ENCODE assay signal across 21 cellular contexts in the genomic region with DNA sequence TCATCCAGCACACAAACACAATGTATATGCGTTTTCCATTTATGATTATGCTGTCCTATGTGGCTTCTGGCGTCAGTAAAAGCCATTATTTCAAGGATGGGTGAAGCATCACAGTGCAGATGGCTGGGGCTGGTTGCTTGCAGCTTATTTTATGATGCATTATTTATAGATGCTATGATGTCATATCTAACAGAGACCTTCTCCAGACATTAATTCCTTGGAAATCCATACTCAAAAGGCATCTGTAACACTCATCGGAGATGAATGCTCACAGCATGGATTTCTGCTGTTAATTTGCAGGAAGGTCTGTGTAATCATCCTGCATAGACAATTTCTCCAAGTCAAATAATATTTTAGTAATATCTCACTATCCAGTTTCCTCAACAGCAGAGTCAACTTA. TPM values are rescaled to one million over a fixed set of nuclear protein-coding genes. Genes with fewer than 3 reads are reported as not detected.
DNase-seq lines count a peak whose midpoint lies in the region; ATAC-seq, FAIRE-seq and TF ChIP-seq lines count a peak whose summit lies in the region.
"Had no signal": no experiment of that assay in that cellular context is flagged by ENCODE, and none has a peak within 500 bp of the region (broad histone marks: within the 10 kb centered on the region; RNA-seq: fewer than 3 reads in every experiment).

No MANE protein-coding gene starts in this region.

- in situ Hi-C loops in HepG2 (cut with HindIII; ENCODE audit: extremely low pct_ligation_motif_present, low pct_unique_long_range_greater_than_20kb): loop anchor here (25.0 kb wide), 1 partner anchor 348 kb away; a partner anchor contains a TSS
- in situ Hi-C loops in transverse colon (cut with MboI; ENCODE audit: low pct_ligation_motif_present in 1 of 4, low pct_unique_long_range_greater_than_20kb in 1 of 4, low sequenced_read_pairs in 3 of 4): no loop called here

- H3K9me3 ChIP-seq in HepG2 (ENCODE audit: low read length) (no peaks in the 10 kb centered on the region), right lobe of liver (no peaks in the 10 kb centered on the region), transverse colon (no peaks in the 10 kb centered on the region)
- H3K9me3 ChIP-seq: MG63, right atrium auricular region, tibial nerve had no signal

- no peak overlapping the region for H2AFZ ChIP-seq in HepG2 (ENCODE audit: low read length)

- DNase-seq in HepG2 (ENCODE audit: low spot score): no peak
- no peak for DNase-seq in right lobe of liver
- no peak for DNase-seq in T-cell
- DNase-seq in fibroblast of peridontal ligament (ENCODE audit: extremely low read depth): peak; percentile 57
- no peak for DNase-seq in transverse colon
- DNase-seq in NCI-H526 treated with DMSO at 0.1 percent for 48 hours (lab: John Stamatoyannopoulos, UW): no peak
- DNase-seq: activated CD4-positive, alpha-beta T cell treated with anti-CD3 and anti-CD28 coated beads for 48 hours; DMS53; HCEC 1CT; kidney glomerular epithelial cell; MG63; NCI-H187; NCI-H446 treated with DMSO at 0.1 percent for 48 hours; Right ventricle myocardium superior; stimulated activated CD4-positive, alpha-beta T cell treated with anti-CD3 and anti-CD28 coated beads, Interleukin-4, amount 100 ng/mL, for 24 hours had no signal

- peaks cover 90% of the 10 kb centered on the region in 3 donors for H3K4me1 Mint-ChIP-seq in T-cell

- TF ChIP-seq POLR2A in HepG2 (IDR thresholded peaks at IDR 0.05; ENCODE audit: insufficient read depth in 1 of 2, low read depth in 2 of 2, low read length in 2 of 2): no peak
- TF ChIP-seq POLR2A in right lobe of liver (IDR thresholded peaks at IDR 0.05): no peak
- TF ChIP-seq POLR2A in transverse colon (IDR thresholded peaks at IDR 0.05): no peak

- peaks cover 4 to 18% of the 10 kb centered on the region in 2 experiments; a peak in 3 of 5 replicates for H3K27me3 ChIP-seq in HepG2 (ENCODE audit: control insufficient read depth in 1 of 2, insufficient read depth in 2 of 2, low read length in 2 of 2)
- no peaks in the 10 kb centered on the region for H3K27me3 ChIP-seq in right lobe of liver
- H3K27me3 ChIP-seq in transverse colon: no peaks in the 10 kb centered on the region
- H3K27me3 ChIP-seq: MG63, right atrium auricular region, tibial nerve had no signal

- TF ChIP-seq EP300 in HepG2 (IDR thresholded peaks at IDR 0.05; ENCODE audit: low read depth in 2 of 2, low read length in 2 of 2): no peak
- no peak for TF ChIP-seq EP300 in HepG2 (CRISPR knock-in tag; IDR thresholded peaks at IDR 0.05; ENCODE audit: borderline replicate concordance)
- TF ChIP-seq EP300 in transverse colon (IDR thresholded peaks at IDR 0.05; ENCODE audit: low read depth): no peak

- H3K4me1 ChIP-seq in HepG2 (ENCODE audit: insufficient read depth, low read length) (peaks cover 38% of the 10 kb centered on the region), right lobe of liver (no peaks in the 10 kb centered on the region), transverse colon (peaks cover 29 to 92% (median 47%) of the 10 kb centered on the region in 4 donors)
- H3K4me1 ChIP-seq: right atrium auricular region had no signal

- FAIRE-seq in HepG2 (lab: Jason Lieb, UNC): no peak

- CTCF ChIA-PET in HepG2 (lab: Yijun Ruan, JAX; ENCODE audit: low intra/inter-chr PET ratio, low total read pairs): no interaction called here
- CTCF ChIA-PET in T-cell (lab: Charles Lee): no interaction called here

- peak overlapping the region; percentile 96 to 98 for H3K27ac Mint-ChIP-seq in T-cell
- H3K27ac Mint-ChIP-seq: B cell had no signal

- H3K27ac ChIP-seq in HepG2 (ENCODE audit: extremely low read length, insufficient read depth, low read length) (no peak overlapping the region), right lobe of liver (no peak overlapping the region), transverse colon (peak overlapping the region; percentile 86 to 95 (median 91))
- H3K27ac ChIP-seq: cardiac muscle cell, right atrium auricular region had no signal

- no TSS peak for BruUV-seq in HepG2 (replicated peaks; lab: Mats Ljungman, UMichigan)

- TF ChIP-seq RAD21 in HepG2 (CRISPR knock-in tag; IDR thresholded peaks at IDR 0.05): no peak

- H3K9ac ChIP-seq in HepG2 (ENCODE audit: insufficient read depth, low read depth, low read length): no peak overlapping the region

- H3K9me3 Mint-ChIP-seq in T-cell: no peaks in the 10 kb centered on the region

- no peaks in the 10 kb centered on the region for H3K27me3 Mint-ChIP-seq in T-cell
- H3K27me3 Mint-ChIP-seq: B cell had no signal

- peak overlapping the region; percentile 35 to 85 (median 83) for H3K4me3 Mint-ChIP-seq in T-cell
- H3K4me3 Mint-ChIP-seq: B cell had no signal

- no peaks in the 10 kb centered on the region for H3K36me3 ChIP-seq in HepG2 (replicated peaks in 1 of 2; ENCODE audit: control insufficient read depth in 1 of 2, insufficient read depth in 2 of 2, low read length in 2 of 2)
- no peaks in the 10 kb centered on the region for H3K36me3 ChIP-seq in right lobe of liver
- H3K36me3 ChIP-seq in transverse colon: no peaks in the 10 kb centered on the region
- H3K36me3 ChIP-seq: cardiac muscle cell, MG63, right atrium auricular region, tibial nerve had no signal

- H3K79me2 ChIP-seq in HepG2 (ENCODE audit: insufficient read depth, low read length): no peaks in the 10 kb centered on the region

- no peak overlapping the region for H3K4me2 ChIP-seq in HepG2 (ENCODE audit: low read depth, low read length)

- no peak for TF ChIP-seq CTCF in HepG2 (CRISPR knock-in tag; IDR thresholded peaks at IDR 0.05)
- TF ChIP-seq CTCF in right lobe of liver (IDR thresholded peaks at IDR 0.05): no peak
- TF ChIP-seq CTCF in transverse colon (IDR thresholded peaks at IDR 0.05): no peak

- no peak for ATAC-seq in HepG2
- no peak for ATAC-seq in right lobe of liver
- ATAC-seq in T-cell (replicated peaks in 1 of 4): no peak
- no peak for ATAC-seq in GM21526 (IDR thresholded peaks at IDR 0.05; ENCODE audit: low FRiP score, unreplicated experiment)
- ATAC-seq in HG02759 (IDR thresholded peaks at IDR 0.05; ENCODE audit: unreplicated experiment): no peak

- 60% methylated on average over 3 of the region's 3 CpGs for WGBS in HepG2 (ENCODE audit: low lambda C conversion rate)
- 80% methylated on average over 3 of the region's 3 CpGs for WGBS in right lobe of liver (ENCODE audit: insufficient coverage, low coverage, low lambda C conversion rate, missing lambda C conversion rate)
- 70 to 76% methylated on average over 3 of the region's 3 CpGs for WGBS in transverse colon (ENCODE audit: low coverage in 1 of 2), 2 donors

- no peak overlapping the region for H3K4me3 ChIP-seq in HepG2 (replicated peaks in 1 of 3; ENCODE audit: insufficient read depth in 1 of 3, low read depth in 2 of 3, low read length in 3 of 3)
- no peak overlapping the region for H3K4me3 ChIP-seq in right lobe of liver
- H3K4me3 ChIP-seq in transverse colon: no peak overlapping the region
- H3K4me3 ChIP-seq: cardiac muscle cell, MG63, right atrium auricular region, tibial nerve had no signal

- POLR2A ChIA-PET in HepG2 (lab: Yijun Ruan, JAX): no interaction called here
- POLR2A ChIA-PET in T-cell (lab: Charles Lee): no interaction called here

- H4K20me1 ChIP-seq in HepG2 (ENCODE audit: insufficient read depth, low read length): no peaks in the 10 kb centered on the region

- intact Hi-C loops in HepG2 (cut with micrococcal nuclease; ENCODE audit: unreplicated experiment) (no loop called here), right lobe of liver (cut with DNase I) (no loop called here), transverse colon (cut with DNase I; ENCODE audit: low total_unique reads) (no loop called here)

- H3K36me3 Mint-ChIP-seq in T-cell: peaks cover 22% of the 10 kb centered on the region

TF ChIP-seq in HepG2, 621 proteins besides CTCF, POLR2A, EP300 and RAD21:
- TF ChIP-seq ZNF572 (CRISPR knock-in tag; IDR thresholded peaks at IDR 0.05) (no peak), ZNF562 (CRISPR knock-in tag; IDR thresholded peaks at IDR 0.05; ENCODE audit: borderline replicate concordance) (no peak), ZKSCAN5 (CRISPR knock-in tag; IDR thresholded peaks at IDR 0.05) (no peak), NFE2L1 (CRISPR knock-in tag; IDR thresholded peaks at IDR 0.05; ENCODE audit: borderline replicate concordance) (no peak), MEIS1 (CRISPR knock-in tag; IDR thresholded peaks at IDR 0.05; ENCODE audit: borderline replicate concordance) (no peak), ATF7 (IDR thresholded peaks at IDR 0.05) (peak; percentile 44; the same call in 1 of the 2 replicates), ATF7 (CRISPR knock-in tag; IDR thresholded peaks at IDR 0.05) (no peak), ATF1 (CRISPR knock-in tag; IDR thresholded peaks at IDR 0.05) (no peak)

RNA-seq across cellular contexts. Expression of a gene that starts 7.2 kb away (rescaled TPM):
- 1.1 and 1.7 TPM in 2 replicates for total RNA-seq in HepG2 (2016; rRNA removed; fragmentation: Illumina TruSeq; extraction: Trizol)
- 2.3 and 4.0 TPM in 2 replicates for total RNA-seq in HepG2 (2016; cell fraction: cytosol; rRNA removed; fragmentation: Illumina TruSeq; extraction: Trizol; ENCODE audit: low read depth)
- 1.3 and 2.0 TPM in 2 replicates for total RNA-seq in HepG2 (2016; cell fraction: insoluble cytoplasmic fraction; rRNA removed; fragmentation: Illumina TruSeq; extraction: Trizol)
- 2.3 and 2.4 TPM in 2 replicates for total RNA-seq in HepG2 (2016; cell fraction: membrane; rRNA removed; fragmentation: Illumina TruSeq; extraction: Trizol)
- 0.78 and 1.1 TPM in 2 replicates for total RNA-seq in HepG2 (2016; cell fraction: nucleus; rRNA removed; fragmentation: Illumina TruSeq; extraction: Trizol)
- polyA plus RNA-seq in HepG2 (2011; rRNA removed): 4.1 and 5.1 TPM in 2 replicates
- polyA plus RNA-seq in HepG2 (2011; cell fraction: cytosol; rRNA removed): 2.9 and 4.0 TPM in 2 replicates
- polyA plus RNA-seq in HepG2 (2011; cell fraction: nucleus; rRNA removed): 1.2 and 1.3 TPM in 2 replicates
- polyA plus RNA-seq in HepG2 (2012): 1.4 and 3.1 TPM in 2 replicates
- 3.3 and 5.1 TPM in 2 replicates for polyA plus RNA-seq in HepG2 (2016; cell fraction: cytosol; fragmentation: Illumina TruSeq; extraction: Trizol; ENCODE audit: low read depth)
- 2.4 and 3.6 TPM in 2 replicates for polyA plus RNA-seq in HepG2 (2016; cell fraction: insoluble cytoplasmic fraction; fragmentation: Illumina TruSeq; extraction: Trizol; ENCODE audit: low read depth)
- polyA plus RNA-seq in HepG2 (2016; cell fraction: membrane; fragmentation: Illumina TruSeq; extraction: Trizol; ENCODE audit: low read depth): 3.3 TPM in 2 replicates
- polyA plus RNA-seq in HepG2 (2016; cell fraction: nucleus; fragmentation: Illumina TruSeq; extraction: Trizol; ENCODE audit: insufficient read depth, low read depth): 0.67 and 1.8 TPM in 2 replicates
- polyA minus RNA-seq in HepG2 (2011; rRNA and poly(A)+ RNA removed; ENCODE audit: low replicate concordance): 1.3 and 2.3 TPM in 2 replicates
- 1.3 and 2.1 TPM in 2 replicates for polyA minus RNA-seq in HepG2 (2011; cell fraction: cytosol; rRNA and poly(A)+ RNA removed)
- 0.99 and 1.8 TPM in 2 replicates for polyA minus RNA-seq in HepG2 (2011; cell fraction: nucleus; rRNA and poly(A)+ RNA removed)
- total RNA-seq in right lobe of liver: 1 to 10 TPM in 5 of 6 experiments, under 1 TPM in 1; 0.95 to 5.2 (median 3.7) TPM
- total RNA-seq in T-cell: 100 to 1,000 TPM in 4 of 5 donors, 10 to 100 TPM in 1; 77.1 to 163 (median 155) TPM
- total RNA-seq in transverse colon: 10 to 100 TPM; 26.3 to 47.1 (median 38.8) TPM

Comparison
In these comparisons a context has a peak if more than half of its experiments do, and no peak if none do; other contexts are left out.
1. H3K27ac ChIP-seq: peak in transverse colon (4 of 4); none in HepG2 (single experiment) and right lobe of liver (0 of 3).
2. RNA of a gene that starts 7.2 kb away (total RNA-seq): 77.1 to 163 TPM in T-cell and 26.3 to 47.1 TPM in transverse colon; 0.95 to 5.2 TPM in right lobe of liver and 0.78 to 4.0 TPM in HepG2; every median in the first group is over 4 times any median in the second.